Comparison of ENCODE assay signal across 29 cellular contexts in the genomic region with DNA sequence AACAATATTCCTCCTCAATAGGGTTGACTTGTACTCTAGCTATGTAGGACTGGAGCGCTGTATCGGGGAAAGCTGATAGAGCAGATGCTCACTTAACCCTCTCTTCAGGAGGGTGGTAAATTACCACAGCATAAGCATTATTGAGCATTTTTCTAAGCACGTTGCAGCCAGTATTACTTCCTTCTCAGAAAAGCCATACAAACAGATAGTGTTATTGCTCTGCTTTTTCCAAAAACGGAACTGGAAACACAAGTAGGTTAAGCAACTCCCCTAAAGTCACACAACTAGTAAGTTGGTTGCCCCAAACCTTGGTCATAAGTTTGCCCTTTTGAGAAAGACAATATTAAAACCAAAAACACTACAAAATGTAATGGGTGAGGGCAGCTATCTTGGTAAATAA.
"Had no signal": no experiment of that assay in that cellular context is flagged by ENCODE, and none has a peak within 500 bp of the region (broad histone marks: within the 10 kb centered on the region; RNA-seq: fewer than 3 reads in every experiment).

No MANE protein-coding gene starts in this region.

- FAIRE-seq: bronchial epithelial cell had no signal

- DNase-seq: activated B cell treated with CpG ODN at 0.5 μM for 24 hours; activated CD4-positive, alpha-beta memory T cell treated with anti-CD3 and anti-CD28 coated beads, Interleukin-2, amount 10 ng/mL, durations not matched to agents 7 days and 5 days; activated CD4-positive, alpha-beta T cell treated with anti-CD3 and anti-CD28 coated beads for 1 hour; activated CD4-positive, alpha-beta T cell treated with anti-CD3 and anti-CD28 coated beads for 48 hours; activated CD8-positive, alpha-beta memory T cell treated with anti-CD3 and anti-CD28 coated beads for 24 hours; activated CD8-positive, alpha-beta memory T cell treated with anti-CD3 and anti-CD28 coated beads, Interleukin-2, amount 10 ng/mL, durations not matched to agents 7 days and 5 days; activated CD8-positive, alpha-beta memory T cell treated with anti-CD3 and anti-CD28 coated beads, Interleukin-2, amount 50 U/mL, for 48 hours; activated effector memory CD4-positive, alpha-beta T cell treated with Interleukin-2 at 50 U/mL for 16 hours; activated naive CD4-positive, alpha-beta T cell treated with anti-CD3 and anti-CD28 coated beads, Interleukin-2, amount 10 ng/mL, durations not matched to agents 7 days and 5 days; activated naive CD8-positive, alpha-beta T cell treated with anti-CD3 and anti-CD28 coated beads, Interleukin-2, amount 50 U/mL, for 24 hours; activated T-cell treated with anti-CD3 and anti-CD28 coated beads, Interleukin-2, amount 50 U/mL, for 48 hours; anterior cingulate cortex; caudate nucleus; MM.1S; MV-4-11; NCI-H1092; NCI-H1436 treated with DMSO at 0.1 percent for 48 hours; NCI-H1694 treated with DMSO at 0.1 percent for 48 hours; NCI-H2029; NCI-H345; NCI-H524 treated with DMSO at 0.1 percent for 48 hours; NK-92 treated with Interleukin-12 subunit alpha and Interleukin-12 subunit beta, amount 100 ng/mL, for 24 hours; Right ventricle myocardium superior; SW 1271; T-helper 1 cell; T-helper 2 cell; T-helper 9 cell had no signal

- H3K27ac ChIP-seq: VCaP had no signal

- ATAC-seq: activated CD8-positive, alpha-beta memory T cell treated with anti-CD3 and anti-CD28 coated beads, Interleukin-2, amount 10 ng/mL, durations not matched to agents 7 days and 5 days; activated naive CD8-positive, alpha-beta T cell treated with anti-CD3 and anti-CD28 coated beads, Interleukin-2, amount 50 U/mL, for 24 hours had no signal
